Comparison of ENCODE assay signal across 24 cellular contexts in the genomic region with DNA sequence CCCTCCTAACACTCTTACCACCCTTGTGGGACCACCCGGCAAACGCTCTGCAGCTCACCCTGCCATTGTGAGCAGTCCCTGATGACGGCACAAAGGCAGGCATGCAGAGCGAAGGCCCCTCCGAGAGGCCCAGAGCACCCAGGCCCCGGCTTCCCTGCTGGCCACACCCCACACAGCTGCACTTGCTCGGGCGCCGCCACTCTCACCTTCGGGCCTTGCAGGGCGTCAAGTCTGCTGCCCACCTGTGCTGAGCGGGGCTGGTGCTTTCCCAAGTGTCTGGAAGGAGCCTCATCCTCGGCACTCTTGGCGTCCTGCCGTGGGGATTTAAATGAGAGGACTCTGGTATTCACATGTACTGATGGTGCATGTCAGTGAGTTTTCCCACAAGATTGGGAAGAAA.
"Had no signal": no experiment of that assay in that cellular context is flagged by ENCODE, and none has a peak within 500 bp of the region (broad histone marks: within the 10 kb centered on the region; RNA-seq: fewer than 3 reads in every experiment).

No MANE protein-coding gene starts in this region.

- H3K27ac Mint-ChIP-seq: activated B cell treated with CpG ODN at 0.5 μM for 24 hours; brain; nephron; stimulated activated memory B cell treated with anti-CD40 and anti-IgM and Interleukin-4, amounts not matched to agents 10 μg/mL and 1 μg/mL and 100 μg/mL, for 72 hours had no signal

- DNase-seq: activated B cell treated with CpG ODN at 0.5 μM for 24 hours; activated CD4-positive, alpha-beta T cell treated with anti-CD3 and anti-CD28 coated beads for 48 hours; activated CD8-positive, alpha-beta memory T cell treated with anti-CD3 and anti-CD28 coated beads for 24 hours; activated CD8-positive, alpha-beta memory T cell treated with anti-CD3 and anti-CD28 coated beads, Interleukin-2, amount 50 U/mL, for 48 hours; activated effector memory CD4-positive, alpha-beta T cell treated with anti-CD3 and anti-CD28 coated beads, Interleukin-2, amount 50 U/mL, for 16 hours; activated T-cell treated with anti-CD3 and anti-CD28 coated beads, Interleukin-2, amount 50 U/mL, for 48 hours; anterior cingulate cortex; caudate nucleus; dorsolateral prefrontal cortex; foreskin keratinocyte; hippocampal formation; islet precursor cell; left colon; lower lobe of right lung; nucleus accumbens; sigmoid colon; spleen; stimulated activated CD4-positive, alpha-beta T cell treated with anti-CD3 and anti-CD28 coated beads, Interleukin-4, amount 100 ng/mL, for 4 hours; testis had no signal

- H3K27ac ChIP-seq: dorsolateral prefrontal cortex, foreskin keratinocyte, lower lobe of right lung, sigmoid colon, testis had no signal

- H3K4me1 Mint-ChIP-seq: activated B cell treated with CpG ODN at 0.5 μM for 24 hours; brain; nephron; stimulated activated memory B cell treated with anti-CD40 and anti-IgM and Interleukin-4, amounts not matched to agents 10 μg/mL and 1 μg/mL and 100 μg/mL, for 72 hours had no signal

- H3K4me1 ChIP-seq: foreskin keratinocyte, lower lobe of right lung, sigmoid colon, testis had no signal

- ATAC-seq: foreskin keratinocyte; left colon; stimulated activated memory B cell treated with anti-CD40 and anti-IgM and Interleukin-4, amounts not matched to agents 10 μg/mL and 1 μg/mL and 100 μg/mL, for 72 hours had no signal

- H3K27me3 ChIP-seq: dorsolateral prefrontal cortex, foreskin keratinocyte, sigmoid colon, spleen, testis, upper lobe of left lung had no signal

- H3K4me3 Mint-ChIP-seq: activated B cell treated with CpG ODN at 0.5 μM for 24 hours; brain; nephron; stimulated activated memory B cell treated with anti-CD40 and anti-IgM and Interleukin-4, amounts not matched to agents 10 μg/mL and 1 μg/mL and 100 μg/mL, for 72 hours had no signal

- H3K9me3 Mint-ChIP-seq: activated B cell treated with CpG ODN at 0.5 μM for 24 hours; activated naive CD8-positive, alpha-beta T cell treated with anti-CD3 and anti-CD28 coated beads, Interleukin-2, amount 50 U/mL, for 24 hours; brain; nephron; stimulated activated memory B cell treated with anti-CD40 and anti-IgM and Interleukin-4, amounts not matched to agents 10 μg/mL and 1 μg/mL and 100 μg/mL, for 72 hours had no signal

- H3K9me3 ChIP-seq: lower lobe of right lung, sigmoid colon, spleen, testis, upper lobe of left lung had no signal

- H3K27me3 Mint-ChIP-seq: activated B cell treated with CpG ODN at 0.5 μM for 24 hours; activated naive CD8-positive, alpha-beta T cell treated with anti-CD3 and anti-CD28 coated beads, Interleukin-2, amount 50 U/mL, for 24 hours; brain; stimulated activated memory B cell treated with anti-CD40 and anti-IgM and Interleukin-4, amounts not matched to agents 10 μg/mL and 1 μg/mL and 100 μg/mL, for 72 hours had no signal

- H3K4me3 ChIP-seq: dorsolateral prefrontal cortex, lower lobe of right lung, sigmoid colon, spleen, testis, upper lobe of left lung had no signal
